In genomic region chr13:106533101-106533939, GRCh38 we compare ENCODE assay signal across 8 cellular contexts. TPM values are rescaled to one million over a fixed set of nuclear protein-coding genes. Genes with fewer than 3 reads are reported as not detected.
A peak's percentile ranks its signal among the peaks of the same experiment; 100 is the strongest.
DNase-seq lines count a peak whose midpoint lies in the region; ATAC-seq, FAIRE-seq and TF ChIP-seq lines count a peak whose summit lies in the region.

No MANE protein-coding gene starts in this region.

- peaks cover 29% of the 10 kb centered on the region for H3F3A ChIP-seq in PC-9 (ENCODE audit: insufficient read depth, low read depth)

- no peak overlapping the region for H4K91ac ChIP-seq in trophoblast cell (ENCODE audit: low read depth, low read length)

- H3K27me3 ChIP-seq in PC-9 (ENCODE audit: insufficient read depth, low read depth) = no peaks in the 10 kb centered on the region
- H3K27me3 ChIP-seq in right cardiac atrium (ENCODE audit: control insufficient read depth, insufficient read depth) = no peaks in the 10 kb centered on the region
- H3K27me3 ChIP-seq in trophoblast cell (ENCODE audit: insufficient read depth, low read length) = no peaks in the 10 kb centered on the region

- intact Hi-C loops in PC-9 (cut with micrococcal nuclease; ENCODE audit: unreplicated experiment) (loop anchor here (1.0 to 10.0 kb wide), 10 partner anchors 243 to 1962 kb away; no protein-coding TSS in a partner anchor), right cardiac atrium (cut with DNase I) (loop anchor here in 2 of 4 donors (10.0 kb wide), 2 partner anchors 591 to 1959 kb away; no protein-coding TSS in a partner anchor)

- H4K20me1 ChIP-seq in PC-9 (ENCODE audit: insufficient read depth) = no peaks in the 10 kb centered on the region; the same call in 1 of the 2 replicates

- H3K18ac ChIP-seq in trophoblast cell (ENCODE audit: low read length) = no peak overlapping the region

- H2AK5ac ChIP-seq in trophoblast cell (ENCODE audit: low read length) = no peak overlapping the region

- peaks cover 10% of the 10 kb centered on the region; the same call in 1 of the 2 replicates for H3K36me3 ChIP-seq in PC-9 (ENCODE audit: low read depth)
- peaks cover 0 to 3% of the 10 kb centered on the region in 2 experiments for H3K36me3 ChIP-seq in trophoblast cell (ENCODE audit: control insufficient read depth in 1 of 2, insufficient read depth in 2 of 2, low read length in 2 of 2)

- CTCF ChIA-PET in PC-9 (lab: Charles Lee) = interaction anchor here (0.7 kb wide), 1 partner anchor 536 kb away, joined by 11 read pairs; no protein-coding TSS in a partner anchor

- DNase-seq in COLO829 (ENCODE audit: low spot score) (peak; percentile 50), PC-9 (peak; percentile 75 to 91), astrocyte of the spinal cord (ENCODE audit: low read depth, low spot score) (peak; percentile 85), right cardiac atrium (peak; percentile 86 to 94 (median 93)), trophoblast cell (peak; percentile 75 to 76), GM12891 (ENCODE audit: insufficient read length, low spot score) (no peak)

- in situ Hi-C loops in astrocyte of the spinal cord (cut with HindIII; ENCODE audit: low sequenced_read_pairs) = no loop called here

- WGBS in right cardiac atrium = 6% methylated on average over 44 of the region's 44 CpGs
- no CpG with 5 or more reads among the region's 44 CpGs for WGBS in trophoblast cell (ENCODE audit: extremely low coverage, insufficient coverage, insufficient read length)

- H3K4ac ChIP-seq in trophoblast cell (ENCODE audit: low read depth, low read length) = peak overlapping the region; percentile 99

- no peak overlapping the region for H3K23ac ChIP-seq in trophoblast cell (ENCODE audit: low read length)

- H3K4me2 ChIP-seq in PC-9 = peak overlapping the region; percentile 96
- peak overlapping the region; percentile 49 for H3K4me2 ChIP-seq in trophoblast cell (ENCODE audit: low read length)

- H3K79me2 ChIP-seq in PC-9 (ENCODE audit: low read depth) (peaks cover 64% of the 10 kb centered on the region), trophoblast cell (ENCODE audit: control insufficient read depth, insufficient read depth, low read length, poor library complexity) (peaks cover 29% of the 10 kb centered on the region)

- no peak for FAIRE-seq in GM12891 (lab: Jason Lieb, UNC)

- no peaks in the 10 kb centered on the region for H3K9me2 ChIP-seq in PC-9 (ENCODE audit: insufficient read depth)

- POLR2A ChIA-PET in PC-9 (lab: Charles Lee; ENCODE audit: unreplicated experiment) = interaction anchor here (0.5 kb wide), 1 partner anchor 26 kb away, joined by 3 read pairs; no protein-coding TSS in a partner anchor

- peaks cover 34% of the 10 kb centered on the region for H3K4me1 ChIP-seq in PC-9 (replicated peaks; ENCODE audit: insufficient read depth)
- peaks cover 2% of the 10 kb centered on the region for H3K4me1 ChIP-seq in right cardiac atrium (ENCODE audit: control insufficient read depth, insufficient read depth, low read length)
- H3K4me1 ChIP-seq in trophoblast cell (ENCODE audit: control insufficient read depth in 1 of 2, insufficient read depth in 2 of 2, low read length in 2 of 2) = peaks cover 11 to 20% of the 10 kb centered on the region in 2 experiments

- no peak overlapping the region for H4K12ac ChIP-seq in trophoblast cell (ENCODE audit: low read depth, low read length)

- no peak overlapping the region for H3K14ac ChIP-seq in trophoblast cell (ENCODE audit: low read length)

- H3K79me1 ChIP-seq in trophoblast cell (ENCODE audit: low read length) = peaks cover 22% of the 10 kb centered on the region

- no peak overlapping the region for H2BK12ac ChIP-seq in trophoblast cell (ENCODE audit: low read length)

- peak; percentile 66; the same call in 1 of the 2 replicates for TF ChIP-seq CTCF in PC-9 (conservative IDR thresholded peaks at IDR 0.05)
- peak; percentile 43 for TF ChIP-seq CTCF in astrocyte of the spinal cord (IDR thresholded peaks at IDR 0.05; ENCODE audit: low read depth, low read length)

- ATAC-seq in HG02759 (IDR thresholded peaks at IDR 0.05; ENCODE audit: unreplicated experiment) = peak; percentile 7
- ATAC-seq in right cardiac atrium = peak; percentile 69 to 81
- no peak for ATAC-seq in GM21786 (IDR thresholded peaks at IDR 0.05; ENCODE audit: unreplicated experiment)

- no peak overlapping the region for H2BK120ac ChIP-seq in trophoblast cell (ENCODE audit: insufficient read depth, low read length, poor library complexity)

- no peak for TF ChIP-seq POLR2A in GM12891 (IDR thresholded peaks at IDR 0.05; ENCODE audit: low read depth, low read length)

- H4K8ac ChIP-seq in trophoblast cell (ENCODE audit: low read depth, low read length) = no peak overlapping the region

- BruUV-seq in PC-9 (replicated peaks; lab: Mats Ljungman, UMichigan) = TSS peak; percentile 19

- H2AFZ ChIP-seq in PC-9 = peak overlapping the region; percentile 76
- no peak overlapping the region for H2AFZ ChIP-seq in trophoblast cell (ENCODE audit: insufficient read depth, low read length, poor library complexity)

- H3K4me3 ChIP-seq in PC-9 (peak overlapping the region; percentile 72), astrocyte of the spinal cord (ENCODE audit: low read depth, low read length) (peak overlapping the region; percentile 87), right cardiac atrium (ENCODE audit: low read length) (peak overlapping the region; percentile 88), trophoblast cell (ENCODE audit: low read depth, low read length) (peak overlapping the region; percentile 92)

- no peak overlapping the region for H2BK5ac ChIP-seq in trophoblast cell (ENCODE audit: low read depth, low read length, poor library complexity)

- H3K27ac ChIP-seq in PC-9 (peak overlapping the region; percentile 83), right cardiac atrium (ENCODE audit: low read length) (peak overlapping the region; percentile 65), trophoblast cell (ENCODE audit: low read depth, low read length) (peak overlapping the region; percentile 51)

- H3K9me3 ChIP-seq in PC-9 (ENCODE audit: insufficient read depth, low read depth) (no peaks in the 10 kb centered on the region), right cardiac atrium (ENCODE audit: control insufficient read depth, low read length) (no peaks in the 10 kb centered on the region), trophoblast cell (ENCODE audit: insufficient read depth, low read depth, low read length) (no peaks in the 10 kb centered on the region)

- H3K9ac ChIP-seq in trophoblast cell (ENCODE audit: low read length) = peak overlapping the region; percentile 95

TF ChIP-seq in GM12891, 5 proteins besides CTCF, POLR2A, EP300 and RAD21:
- TF ChIP-seq TAF1 (IDR thresholded peaks at IDR 0.05; ENCODE audit: low read depth, low read length) (no peak), POU2F2 (IDR thresholded peaks at IDR 0.05; ENCODE audit: low read depth, low read length) (no peak), SPI1 (IDR thresholded peaks at IDR 0.05; ENCODE audit: low read depth, low read length) (no peak), PAX5 (IDR thresholded peaks at IDR 0.05; ENCODE audit: insufficient read depth, low read length, severe bottlenecking) (no peak), POLR2AphosphoS5 (IDR thresholded peaks at IDR 0.05; ENCODE audit: low read depth, low read length) (no peak)

RNA-seq across cellular contexts. Expression of gene EFNB2, which starts 2.1 kb away (rescaled TPM):
- total RNA-seq in PC-9 (2021) (13.4 and 17.5 TPM in 2 replicates), right cardiac atrium (10 to 100 TPM in 3 of 4 donors, 1 to 10 TPM in 1; 9.6 to 19.4 (median 14.6) TPM)
- 10.7 TPM for polyA plus RNA-seq in right cardiac atrium
- polyA plus RNA-seq in trophoblast cell (2013) = 67.0 and 70.6 TPM in 2 replicates
- 0.10 TPM for polyA plus RNA-seq in GM12891 (2012; ENCODE audit: low read depth, missing spikeins)

RNA-seq across cellular contexts. Expression of gene ARGLU1, which starts 34.6 kb away (rescaled TPM):
- total RNA-seq in PC-9 (2021) (89.2 and 90.8 TPM in 2 replicates), right cardiac atrium (10 to 100 TPM; 44.2 to 63.0 (median 47.3) TPM)
- 49.9 TPM for polyA plus RNA-seq in right cardiac atrium
- polyA plus RNA-seq in trophoblast cell (2013) = 92.8 and 95.6 TPM in 2 replicates
- 113 TPM for polyA plus RNA-seq in GM12891 (2012; ENCODE audit: low read depth, missing spikeins)
